In genomic region chr1:246110343-246111219, GRCh38 we compare ENCODE assay signal across 1 cellular context.
A peak's percentile ranks its signal among the peaks of the same experiment; 100 is the strongest.
TF ChIP-seq lines count a peak whose summit lies in the region.

No MANE protein-coding gene starts in this region.

TF ChIP-seq in K562, 482 proteins besides CTCF, POLR2A, EP300 and RAD21 (continued from another document and continues in another):
- TF ChIP-seq ZBTB40 (IDR thresholded peaks at IDR 0.05) (no peak), ZBTB40 (CRISPR knock-in tag; IDR thresholded peaks at IDR 0.05) (no peak), BRF1 (IDR thresholded peaks at IDR 0.05; ENCODE audit: borderline replicate concordance, extremely low read depth, insufficient read length) (no peak), LCOR (CRISPR knock-in tag; IDR thresholded peaks at IDR 0.05) (no peak), MEIS2 (IDR thresholded peaks at IDR 0.05; ENCODE audit: partially characterized antibody) (peak; percentile 44), FOXP1 (CRISPR knock-in tag; IDR thresholded peaks at IDR 0.05) (no peak), FOSL1 (tag; conservative IDR thresholded peaks at IDR 0.05) (peak; percentile 86), MCM2 (IDR thresholded peaks at IDR 0.05; ENCODE audit: low read depth) (no peak), MAFG (tag; conservative IDR thresholded peaks at IDR 0.05) (peak; percentile 99), GABPB2 (CRISPR knock-in tag; conservative IDR thresholded peaks at IDR 0.05) (no peak), ATF3 (IDR thresholded peaks at IDR 0.05) (peak; percentile 78), ATF3 (CRISPR knock-in tag; conservative IDR thresholded peaks at IDR 0.05) (peak; percentile 35; the same call in 1 of the 2 replicates), GATA2 (CRISPR knock-in tag; IDR thresholded peaks at IDR 0.05) (no peak), NR2C2 (CRISPR knock-in tag; IDR thresholded peaks at IDR 0.05) (no peak), NR2C2 (tag; IDR thresholded peaks at IDR 0.05) (peak; percentile 91), MEF2D (tag; conservative IDR thresholded peaks at IDR 0.05; ENCODE audit: low read depth) (peak; percentile 98), ZNF644 (tag; IDR thresholded peaks at IDR 0.05; ENCODE audit: low read depth) (peak; percentile 100), RBM15 (IDR thresholded peaks at IDR 0.05; ENCODE audit: insufficient read depth, low read length) (no peak), ZNF224 (CRISPR knock-in tag; IDR thresholded peaks at IDR 0.05) (no peak), ZBTB17 (CRISPR knock-in tag; IDR thresholded peaks at IDR 0.05) (peak; percentile 97), TAF9B (IDR thresholded peaks at IDR 0.05; ENCODE audit: partially characterized antibody) (peak; percentile 52), CUX1 (CRISPR knock-in tag; IDR thresholded peaks at IDR 0.05) (peak; percentile 99), MEF2A (IDR thresholded peaks at IDR 0.05; ENCODE audit: control insufficient read depth, low read depth, low read length) (no peak), ZNF431 (CRISPR knock-in tag; IDR thresholded peaks at IDR 0.05) (peak; percentile 31; the same call in 1 of the 2 replicates), ZNF408 (CRISPR knock-in tag; IDR thresholded peaks at IDR 0.05; ENCODE audit: low read depth) (no peak), HES1 (IDR thresholded peaks at IDR 0.05; ENCODE audit: low read depth) (no peak), PCBP1 (IDR thresholded peaks at IDR 0.05; ENCODE audit: low read depth, low read length, poor library complexity, severe bottlenecking) (no peak)
- TF ChIP-seq, protein P1, sequence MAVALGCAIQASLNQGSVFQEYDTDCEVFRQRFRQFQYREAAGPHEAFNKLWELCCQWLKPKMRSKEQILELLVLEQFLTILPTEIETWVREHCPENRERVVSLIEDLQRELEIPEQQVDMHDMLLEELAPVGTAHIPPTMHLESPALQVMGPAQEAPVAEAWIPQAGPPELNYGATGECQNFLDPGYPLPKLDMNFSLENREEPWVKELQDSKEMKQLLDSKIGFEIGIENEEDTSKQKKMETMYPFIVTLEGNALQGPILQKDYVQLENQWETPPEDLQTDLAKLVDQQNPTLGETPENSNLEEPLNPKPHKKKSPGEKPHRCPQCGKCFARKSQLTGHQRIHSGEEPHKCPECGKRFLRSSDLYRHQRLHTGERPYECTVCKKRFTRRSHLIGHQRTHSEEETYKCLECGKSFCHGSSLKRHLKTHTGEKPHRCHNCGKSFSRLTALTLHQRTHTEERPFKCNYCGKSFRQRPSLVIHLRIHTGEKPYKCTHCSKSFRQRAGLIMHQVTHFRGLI (CRISPR knock-in tag; IDR thresholded peaks at IDR 0.05), result peak; percentile 98
- TF ChIP-seq, protein P2, sequence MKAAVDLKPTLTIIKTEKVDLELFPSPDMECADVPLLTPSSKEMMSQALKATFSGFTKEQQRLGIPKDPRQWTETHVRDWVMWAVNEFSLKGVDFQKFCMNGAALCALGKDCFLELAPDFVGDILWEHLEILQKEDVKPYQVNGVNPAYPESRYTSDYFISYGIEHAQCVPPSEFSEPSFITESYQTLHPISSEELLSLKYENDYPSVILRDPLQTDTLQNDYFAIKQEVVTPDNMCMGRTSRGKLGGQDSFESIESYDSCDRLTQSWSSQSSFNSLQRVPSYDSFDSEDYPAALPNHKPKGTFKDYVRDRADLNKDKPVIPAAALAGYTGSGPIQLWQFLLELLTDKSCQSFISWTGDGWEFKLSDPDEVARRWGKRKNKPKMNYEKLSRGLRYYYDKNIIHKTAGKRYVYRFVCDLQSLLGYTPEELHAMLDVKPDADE (conservative IDR thresholded peaks at IDR 0.05; ENCODE audit: control insufficient read depth, low read depth, low read length), result 0 out of 2 replicates have a peak, but pooled peaks have one; percentile 45
- TF ChIP-seq, protein P3, sequence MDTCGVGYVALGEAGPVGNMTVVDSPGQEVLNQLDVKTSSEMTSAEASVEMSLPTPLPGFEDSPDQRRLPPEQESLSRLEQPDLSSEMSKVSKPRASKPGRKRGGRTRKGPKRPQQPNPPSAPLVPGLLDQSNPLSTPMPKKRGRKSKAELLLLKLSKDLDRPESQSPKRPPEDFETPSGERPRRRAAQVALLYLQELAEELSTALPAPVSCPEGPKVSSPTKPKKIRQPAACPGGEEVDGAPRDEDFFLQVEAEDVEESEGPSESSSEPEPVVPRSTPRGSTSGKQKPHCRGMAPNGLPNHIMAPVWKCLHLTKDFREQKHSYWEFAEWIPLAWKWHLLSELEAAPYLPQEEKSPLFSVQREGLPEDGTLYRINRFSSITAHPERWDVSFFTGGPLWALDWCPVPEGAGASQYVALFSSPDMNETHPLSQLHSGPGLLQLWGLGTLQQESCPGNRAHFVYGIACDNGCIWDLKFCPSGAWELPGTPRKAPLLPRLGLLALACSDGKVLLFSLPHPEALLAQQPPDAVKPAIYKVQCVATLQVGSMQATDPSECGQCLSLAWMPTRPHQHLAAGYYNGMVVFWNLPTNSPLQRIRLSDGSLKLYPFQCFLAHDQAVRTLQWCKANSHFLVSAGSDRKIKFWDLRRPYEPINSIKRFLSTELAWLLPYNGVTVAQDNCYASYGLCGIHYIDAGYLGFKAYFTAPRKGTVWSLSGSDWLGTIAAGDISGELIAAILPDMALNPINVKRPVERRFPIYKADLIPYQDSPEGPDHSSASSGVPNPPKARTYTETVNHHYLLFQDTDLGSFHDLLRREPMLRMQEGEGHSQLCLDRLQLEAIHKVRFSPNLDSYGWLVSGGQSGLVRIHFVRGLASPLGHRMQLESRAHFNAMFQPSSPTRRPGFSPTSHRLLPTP (IDR thresholded peaks at IDR 0.05; ENCODE audit: borderline replicate concordance, extremely low read depth, insufficient read length), result no peak
- TF ChIP-seq, protein P4, sequence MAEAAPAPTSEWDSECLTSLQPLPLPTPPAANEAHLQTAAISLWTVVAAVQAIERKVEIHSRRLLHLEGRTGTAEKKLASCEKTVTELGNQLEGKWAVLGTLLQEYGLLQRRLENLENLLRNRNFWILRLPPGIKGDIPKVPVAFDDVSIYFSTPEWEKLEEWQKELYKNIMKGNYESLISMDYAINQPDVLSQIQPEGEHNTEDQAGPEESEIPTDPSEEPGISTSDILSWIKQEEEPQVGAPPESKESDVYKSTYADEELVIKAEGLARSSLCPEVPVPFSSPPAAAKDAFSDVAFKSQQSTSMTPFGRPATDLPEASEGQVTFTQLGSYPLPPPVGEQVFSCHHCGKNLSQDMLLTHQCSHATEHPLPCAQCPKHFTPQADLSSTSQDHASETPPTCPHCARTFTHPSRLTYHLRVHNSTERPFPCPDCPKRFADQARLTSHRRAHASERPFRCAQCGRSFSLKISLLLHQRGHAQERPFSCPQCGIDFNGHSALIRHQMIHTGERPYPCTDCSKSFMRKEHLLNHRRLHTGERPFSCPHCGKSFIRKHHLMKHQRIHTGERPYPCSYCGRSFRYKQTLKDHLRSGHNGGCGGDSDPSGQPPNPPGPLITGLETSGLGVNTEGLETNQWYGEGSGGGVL (CRISPR knock-in tag; IDR thresholded peaks at IDR 0.05), result peak; percentile 94
- TF ChIP-seq, protein P5, sequence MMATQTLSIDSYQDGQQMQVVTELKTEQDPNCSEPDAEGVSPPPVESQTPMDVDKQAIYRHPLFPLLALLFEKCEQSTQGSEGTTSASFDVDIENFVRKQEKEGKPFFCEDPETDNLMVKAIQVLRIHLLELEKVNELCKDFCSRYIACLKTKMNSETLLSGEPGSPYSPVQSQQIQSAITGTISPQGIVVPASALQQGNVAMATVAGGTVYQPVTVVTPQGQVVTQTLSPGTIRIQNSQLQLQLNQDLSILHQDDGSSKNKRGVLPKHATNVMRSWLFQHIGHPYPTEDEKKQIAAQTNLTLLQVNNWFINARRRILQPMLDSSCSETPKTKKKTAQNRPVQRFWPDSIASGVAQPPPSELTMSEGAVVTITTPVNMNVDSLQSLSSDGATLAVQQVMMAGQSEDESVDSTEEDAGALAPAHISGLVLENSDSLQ (IDR thresholded peaks at IDR 0.05), result peak; percentile 71
